In the genomic region with DNA sequence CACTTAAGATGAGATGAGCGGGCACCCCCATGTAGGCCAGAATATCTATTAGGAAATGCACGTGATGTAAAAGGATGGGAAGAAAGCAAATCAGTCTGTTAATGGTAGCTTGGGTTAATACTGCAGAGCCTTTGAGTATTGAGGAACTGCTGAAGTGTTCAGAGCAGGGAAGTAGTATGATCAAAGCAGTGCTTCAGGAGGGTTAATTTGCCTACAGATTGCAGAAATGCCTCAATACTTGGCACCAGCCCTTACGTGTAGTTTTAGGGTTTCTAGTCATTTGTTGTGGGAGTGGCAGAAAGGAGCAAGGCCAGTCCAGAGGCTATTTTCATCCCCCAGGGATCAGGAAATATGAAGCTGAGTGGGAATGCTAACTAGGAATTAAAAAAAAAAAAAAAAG, we compare ENCODE assay signal across 10 cellular contexts.
DNase-seq lines count a peak whose midpoint lies in the region; ATAC-seq lines count a peak whose summit lies in the region.
"Had no signal": no experiment of that assay in that cellular context is flagged by ENCODE, and none has a peak within 500 bp of the region (broad histone marks: within the 10 kb centered on the region; RNA-seq: fewer than 3 reads in every experiment).

No MANE protein-coding gene starts in this region.

- peaks cover 15% of the 10 kb centered on the region for H3K36me3 ChIP-seq in ACC112 (ENCODE audit: insufficient read depth, low read length)

- no peaks in the 10 kb centered on the region for H3K27me3 ChIP-seq in ACC112 (ENCODE audit: insufficient read depth, low read length)

- no peak overlapping the region for H3K4me3 ChIP-seq in ACC112 (ENCODE audit: low read depth, low read length)

- H2AFZ ChIP-seq in ACC112 (ENCODE audit: low read length, unreplicated experiment) = no peak overlapping the region
- H2AFZ ChIP-seq: parathyroid adenoma had no signal

- peaks cover 88% of the 10 kb centered on the region for H3K79me2 ChIP-seq in ACC112 (ENCODE audit: control insufficient read depth, insufficient read depth, low read length, unreplicated experiment)

- H3K36me3 Mint-ChIP-seq in activated naive CD8-positive, alpha-beta T cell = peaks cover 2% of the 10 kb centered on the region

- no peaks in the 10 kb centered on the region for H3K27me3 Mint-ChIP-seq in activated naive CD8-positive, alpha-beta T cell

- peak overlapping the region; percentile 20 for H3K27ac ChIP-seq in ACC112 (ENCODE audit: low read depth, low read length)
- H3K27ac ChIP-seq: parathyroid adenoma had no signal

- H3K9me3 Mint-ChIP-seq in activated naive CD8-positive, alpha-beta T cell (ENCODE audit: low read depth) = no peaks in the 10 kb centered on the region

- peak overlapping the region; percentile 68 for H3K27ac Mint-ChIP-seq in activated naive CD8-positive, alpha-beta T cell

- no peak for DNase-seq in NCI-H2171 (lab: John Stamatoyannopoulos, UW)
- no peak for DNase-seq in SW 1271 (lab: John Stamatoyannopoulos, UW)
- DNase-seq in HK-2 (ENCODE audit: unreplicated experiment) = no peak
- no peak for DNase-seq in stimulated activated CD4-positive, alpha-beta T cell treated with anti-CD3 and anti-CD28 coated beads, Interleukin-1b, Interleukin-23, amount 100 ng/mL, for 48 hours

- H3K4me3 Mint-ChIP-seq in activated naive CD8-positive, alpha-beta T cell = no peak overlapping the region

- peaks cover 53% of the 10 kb centered on the region for H3K4me1 ChIP-seq in ACC112 (ENCODE audit: control insufficient read depth, insufficient read depth, low read length, unreplicated experiment)

- ATAC-seq in GM19025 (IDR thresholded peaks at IDR 0.05; ENCODE audit: low read depth, unreplicated experiment) (peak; percentile 66), HG03060 (IDR thresholded peaks at IDR 0.05; ENCODE audit: low read depth, unreplicated experiment) (peak; percentile 39)
- ATAC-seq: Panc1 had no signal

- H3K4me1 Mint-ChIP-seq in activated naive CD8-positive, alpha-beta T cell (ENCODE audit: low read depth) = peaks cover 53% of the 10 kb centered on the region
